In genomic region chr10:77513220-77513619, GRCh38 we compare ENCODE assay signal across 16 cellular contexts.
A peak's percentile ranks its signal among the peaks of the same experiment; 100 is the strongest.
DNase-seq lines count a peak whose midpoint lies in the region; ATAC-seq, FAIRE-seq and TF ChIP-seq lines count a peak whose summit lies in the region.
"Had no signal": no experiment of that assay in that cellular context is flagged by ENCODE, and none has a peak within 500 bp of the region (broad histone marks: within the 10 kb centered on the region; RNA-seq: fewer than 3 reads in every experiment).

No MANE protein-coding gene starts in this region.

- no peak overlapping the region for H3K4me3 ChIP-seq in BLaER1
- peak overlapping the region in 1 of 2 experiments; percentile 26; a peak in 2 of 4 replicates for H3K4me3 ChIP-seq in Panc1 (ENCODE audit: low read depth in 2 of 2, low read length in 2 of 2)
- H3K4me3 ChIP-seq in gastroesophageal sphincter = no peak overlapping the region
- no peak overlapping the region for H3K4me3 ChIP-seq in small intestine (ENCODE audit: low read depth in 1 of 2, low read length in 2 of 2)
- H3K4me3 ChIP-seq: GM23338, vagina had no signal

- no peak for DNase-seq in Panc1 (ENCODE audit: low read depth, low spot score)
- peak; percentile 35 for DNase-seq in retina
- no peak for DNase-seq in A172 (ENCODE audit: low spot score)
- DNase-seq in small intestine = no peak
- no peak for DNase-seq in SIG-M5 (lab: John Stamatoyannopoulos, UW)
- no peak for DNase-seq in NCI-H1694 treated with DMSO at 0.1 percent for 48 hours (lab: John Stamatoyannopoulos, UW)
- DNase-seq: activated CD4-positive, alpha-beta T cell treated with anti-CD3 and anti-CD28 coated beads, Interleukin-2, amount 10 ng/mL, durations not matched to agents 24 days and 14 days; activated naive CD4-positive, alpha-beta T cell treated with Interleukin-2 at 50 U/mL for 16 hours; cortex of kidney; KG1; stimulated activated naive CD4-positive, alpha-beta T cell had no signal

- H3K27ac ChIP-seq in BLaER1 (no peak overlapping the region), Panc1 (ENCODE audit: low read length) (peak overlapping the region; percentile 84), gastroesophageal sphincter (peak overlapping the region; percentile 5 to 84 (median 81)), small intestine (ENCODE audit: low read depth in 1 of 2, low read length in 1 of 2) (no peak overlapping the region)

- TF ChIP-seq CTCF in Panc1 (IDR thresholded peaks at IDR 0.05) = no peak
- no peak for TF ChIP-seq CTCF in gastroesophageal sphincter (IDR thresholded peaks at IDR 0.05)

- no peak for TF ChIP-seq POLR2A in gastroesophageal sphincter (IDR thresholded peaks at IDR 0.05)

- TF ChIP-seq EP300 in gastroesophageal sphincter (IDR thresholded peaks at IDR 0.05) = no peak

- ATAC-seq in Panc1 (no peak), gastroesophageal sphincter (no peak)

- 51 to 79% methylated on average over 3 to 5 of the region's 7 CpGs for WGBS in gastroesophageal sphincter (ENCODE audit: low coverage in 1 of 2), 2 donors
- 88 to 93% (median 90%) methylated on average over 7 of the region's 7 CpGs for WGBS in small intestine, 3 donors

- H3K27me3 ChIP-seq in BLaER1 (no peaks in the 10 kb centered on the region), Panc1 (ENCODE audit: control insufficient read depth, insufficient read depth, low read length) (no peaks in the 10 kb centered on the region), gastroesophageal sphincter (no peaks in the 10 kb centered on the region), small intestine (ENCODE audit: control insufficient read depth in 2 of 2, insufficient read depth in 2 of 2, low read length in 2 of 2) (no peaks in the 10 kb centered on the region)
- H3K27me3 ChIP-seq: vagina had no signal

- H3K36me3 ChIP-seq in BLaER1 = no peaks in the 10 kb centered on the region
- no peaks in the 10 kb centered on the region for H3K36me3 ChIP-seq in Panc1 (ENCODE audit: control insufficient read depth, insufficient read depth, low read length)
- H3K36me3 ChIP-seq in gastroesophageal sphincter = no peaks in the 10 kb centered on the region
- no peaks in the 10 kb centered on the region for H3K36me3 ChIP-seq in small intestine (ENCODE audit: control insufficient read depth in 2 of 2, insufficient read depth in 2 of 2, low read length in 2 of 2)
- H3K36me3 ChIP-seq: vagina had no signal

- in situ Hi-C loops in Panc1 (cut with HindIII; ENCODE audit: low pct_unique_long_range_greater_than_20kb, low sequenced_read_pairs) = no loop called here

- intact Hi-C loops in Panc1 (cut with micrococcal nuclease; ENCODE audit: unreplicated experiment) = loop anchor here (5.0 kb wide), 1 partner anchor 121 kb away; no protein-coding TSS in a partner anchor

- H3K9ac ChIP-seq in BLaER1 = no peak overlapping the region; the same call in 1 of the 2 replicates

- no peak for FAIRE-seq in small intestine (lab: Jason Lieb, UNC)
- FAIRE-seq: GM12891 had no signal

- peaks cover 58% of the 10 kb centered on the region for H3K4me1 ChIP-seq in BLaER1
- H3K4me1 ChIP-seq in Panc1 (ENCODE audit: control insufficient read depth, insufficient read depth, low read length) = peaks cover 87% of the 10 kb centered on the region
- H3K4me1 ChIP-seq in gastroesophageal sphincter = peaks cover 4 to 78% (median 14%) of the 10 kb centered on the region in 3 donors
- H3K4me1 ChIP-seq in small intestine (ENCODE audit: control insufficient read depth in 2 of 2, insufficient read depth in 1 of 2, low read depth in 1 of 2, low read length in 1 of 2) = peaks cover 0 to 3% of the 10 kb centered on the region in 2 donors

- H4K20me1 ChIP-seq in BLaER1 = no peaks in the 10 kb centered on the region

- no TSS peak for BruUV-seq in Panc1 (replicated peaks; lab: Mats Ljungman, UMichigan)

- POLR2A ChIA-PET in Panc1 (lab: Charles Lee) = interaction anchor here (0.5 to 1.0 kb wide), 5 partner anchors 18 to 128 kb away, joined by 3 to 8 read pairs (median 3); no protein-coding TSS in a partner anchor

- H3K9me3 ChIP-seq in BLaER1 (no peaks in the 10 kb centered on the region), Panc1 (ENCODE audit: control insufficient read depth, insufficient read depth, low read depth, low read length) (no peaks in the 10 kb centered on the region), gastroesophageal sphincter (no peaks in the 10 kb centered on the region), small intestine (ENCODE audit: control insufficient read depth, low read depth) (no peaks in the 10 kb centered on the region)
- H3K9me3 ChIP-seq: vagina had no signal

- peak overlapping the region; percentile 70 for H3K4me2 ChIP-seq in BLaER1
- H3K4me2 ChIP-seq: GM23338 had no signal

- CTCF ChIA-PET in Panc1 (lab: Charles Lee) = no interaction called here

Comparison
In these comparisons a context has a peak if more than half of its experiments do, and no peak if none do; other contexts are left out.
1. H3K27ac ChIP-seq: peak in Panc1 (single experiment) and gastroesophageal sphincter (4 of 4); none in BLaER1 (single experiment) and small intestine (0 of 2).